8 cellular contexts compared by ENCODE assay signal in the genomic region with DNA sequence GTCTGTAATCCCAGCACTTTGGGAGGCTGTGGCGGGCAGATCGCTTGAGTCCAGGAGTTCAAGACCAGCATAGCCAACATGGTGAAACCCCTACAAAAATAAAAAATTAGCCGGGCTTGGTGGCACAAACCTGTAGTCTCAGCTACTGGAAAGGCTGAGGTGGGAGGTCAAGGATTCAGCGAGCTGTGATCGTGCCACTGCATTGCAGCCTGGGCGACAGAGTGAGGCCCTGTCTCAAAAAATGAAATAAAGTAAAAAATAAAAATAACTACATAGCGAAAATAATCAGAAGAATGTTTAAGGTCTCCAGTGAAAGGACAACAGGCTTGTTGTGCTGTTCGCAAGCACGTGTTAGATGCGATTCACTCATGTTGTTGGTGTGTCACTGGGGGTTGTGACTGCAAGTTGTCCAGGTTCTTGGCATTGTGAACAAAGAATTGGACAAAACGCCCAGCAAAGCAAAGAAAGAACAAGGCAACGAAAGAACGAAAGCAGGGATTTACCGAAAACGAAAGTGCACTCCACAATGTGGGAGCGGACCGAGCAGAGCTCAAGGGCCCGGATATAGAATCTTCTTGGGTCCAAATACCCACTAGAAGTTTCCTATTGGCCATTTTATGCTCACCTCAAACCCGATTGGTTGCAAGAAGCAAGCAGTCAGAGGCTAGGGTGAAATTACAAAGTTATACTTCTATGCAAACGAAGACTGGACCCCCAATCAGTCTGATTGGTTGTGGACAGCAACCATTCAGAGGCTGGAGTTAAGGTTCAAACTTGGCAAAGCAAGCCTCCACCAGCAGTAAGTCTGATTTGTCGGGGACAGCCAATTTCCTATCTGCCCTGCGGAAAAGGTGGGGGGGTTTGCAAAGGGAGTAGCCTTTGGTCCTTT. TPM values are rescaled to one million over a fixed set of nuclear protein-coding genes. Genes with fewer than 3 reads are reported as not detected.
DNase-seq lines count a peak whose midpoint lies in the region; ATAC-seq and TF ChIP-seq lines count a peak whose summit lies in the region.

No MANE protein-coding gene starts in this region.

- H3K27ac ChIP-seq in AG04450 (ENCODE audit: low read depth, low read length) = peak overlapping the region; percentile 40
- peak overlapping the region; percentile 89 to 92 for H3K27ac ChIP-seq in ascending aorta
- peak overlapping the region; percentile 74 for H3K27ac ChIP-seq in layer of hippocampus (ENCODE audit: low read depth, low read length)
- peak overlapping the region; percentile 78 to 79 for H3K27ac ChIP-seq in testis

- DNase-seq in AG04450 (ENCODE audit: low read depth, low spot score) (no peak), NCI-H187 (lab: John Stamatoyannopoulos, UW) (peak; percentile 34 to 82), ascending aorta (ENCODE audit: low spot score in 2 of 2) (no peak), testis (peak; percentile 21), SKM-1 (lab: John Stamatoyannopoulos, UW; ENCODE audit: unreplicated experiment) (no peak)

- H3K4me3 ChIP-seq in AG04450 (ENCODE audit: low read depth, low read length) (peak overlapping the region; percentile 79), ascending aorta (peak overlapping the region; percentile 81 to 84), testis (peak overlapping the region; percentile 67 to 83)

- H3K9me3 ChIP-seq in AG04450 (ENCODE audit: control insufficient read depth, insufficient read depth, low read length) (no peaks in the 10 kb centered on the region), ascending aorta (no peaks in the 10 kb centered on the region), testis (no peaks in the 10 kb centered on the region)

- ATAC-seq in GM19328 (IDR thresholded peaks at IDR 0.05; ENCODE audit: unreplicated experiment) (peak; percentile 2), GM19463 (IDR thresholded peaks at IDR 0.05; ENCODE audit: unreplicated experiment) (no peak)

- POLR2A ChIA-PET in AG04450 (lab: Yijun Ruan, JAX) = interaction anchor here (1.1 kb wide), 1 partner anchor 248 kb away, joined by 3 read pairs; no protein-coding TSS in a partner anchor

- WGBS in testis, 2 donors = 45 to 63% methylated on average over 22 of the region's 22 CpGs

- TF ChIP-seq POLR2A in testis (IDR thresholded peaks at IDR 0.05) = no peak

- CTCF ChIA-PET in AG04450 (lab: Charles Lee) = interaction anchor here (1.2 to 2.2 kb wide), 2 partner anchors 15 to 111 kb away, joined by 4 read pairs; no protein-coding TSS in a partner anchor

- H3K4me1 ChIP-seq in ascending aorta (peaks cover 0 to 13% of the 10 kb centered on the region in 2 donors), testis (peaks cover 14% of the 10 kb centered on the region)

- H3K27me3 ChIP-seq in AG04450 (ENCODE audit: control insufficient read depth, insufficient read depth, low read length) = no peaks in the 10 kb centered on the region
- H3K27me3 ChIP-seq in ascending aorta = no peaks in the 10 kb centered on the region
- no peaks in the 10 kb centered on the region for H3K27me3 ChIP-seq in layer of hippocampus (ENCODE audit: control insufficient read depth, insufficient read depth, low read length)
- H3K27me3 ChIP-seq in testis = no peaks in the 10 kb centered on the region

- H3K36me3 ChIP-seq in ascending aorta = no peaks in the 10 kb centered on the region
- H3K36me3 ChIP-seq in testis (ENCODE audit: low read depth, missing control alignments) = no peaks in the 10 kb centered on the region

- TF ChIP-seq CTCF in AG04450 (IDR thresholded peaks at IDR 0.05; ENCODE audit: low read depth, low read length) (no peak), ascending aorta (IDR thresholded peaks at IDR 0.05) (no peak), testis (IDR thresholded peaks at IDR 0.05) (no peak)

- intact Hi-C loops in ascending aorta (cut with DNase I) (loop anchor here (2.0 to 10.0 kb wide), 3 partner anchors 129 to 719 kb away; a partner anchor contains a TSS), testis (cut with DNase I; ENCODE audit: low total_unique reads) (no loop called here)

RNA-seq across cellular contexts. Expression of a gene that starts 0.8 kb away (rescaled TPM):
- 26.0 and 30.7 TPM in 2 replicates for polyA plus RNA-seq in AG04450 (2011; rRNA removed)
- polyA minus RNA-seq in AG04450 (2011; rRNA and poly(A)+ RNA removed) = 19.8 and 25.6 TPM in 2 replicates
- total RNA-seq in ascending aorta = 13.8 TPM
- 10 to 100 TPM; 29.0 to 30.0 TPM for total RNA-seq in testis
- polyA plus RNA-seq in testis (ENCODE audit: insufficient read depth, low read depth, low replicate concordance) = 24.7 TPM

Comparison
In these comparisons a context has a peak if more than half of its experiments do, and no peak if none do; other contexts are left out.
1. DNase-seq: peak in NCI-H187 (2 of 2) and testis (single experiment); none in AG04450 (single experiment), ascending aorta (0 of 2) and SKM-1 (single experiment).
2. H3K27ac ChIP-seq: peak in every context shown above with its lines; median percentile 90 in ascending aorta; 78 in testis; 74 in layer of hippocampus; 40 in AG04450.
3. Peak in every context shown above with its lines, with median percentiles within 50 percentile points of each other: H3K4me3 ChIP-seq.